In genomic region chr18:38551881-38552280, GRCh38 we compare ENCODE assay signal across 25 cellular contexts.
"Had no signal": no experiment of that assay in that cellular context is flagged by ENCODE, and none has a peak within 500 bp of the region (broad histone marks: within the 10 kb centered on the region; RNA-seq: fewer than 3 reads in every experiment).

No MANE protein-coding gene starts in this region.

- H3K27me3 ChIP-seq: cardiac muscle cell, gastrocnemius medialis, sigmoid colon, stomach, suprapubic skin, transverse colon, uterus had no signal

- H3K4me1 ChIP-seq: gastrocnemius medialis, lower lobe of right lung, sigmoid colon, stomach, transverse colon, uterus had no signal

- DNase-seq: activated naive CD8-positive, alpha-beta T cell treated with anti-CD3 and anti-CD28 coated beads, Interleukin-2, amount 10 ng/mL, durations not matched to agents 7 days and 5 days; activated T-cell treated with anti-CD3 and anti-CD28 coated beads, Interleukin-2, amount 50 U/mL, for 24 hours; amniotic stem cell; effector CD4-positive, alpha-beta T cell; gastrocnemius medialis; islet precursor cell; left colon; lower lobe of right lung; naive thymus-derived CD4-positive, alpha-beta T cell; posterior cingulate gyrus; retina; sigmoid colon; stimulated activated CD4-positive, alpha-beta T cell treated with anti-CD3 and anti-CD28 coated beads, Interleukin-15, amount 100 ng/mL, for 24 hours; stomach; T-helper 1 cell; transverse colon; uterus; WERI-Rb-1 had no signal

- H3K4me3 ChIP-seq: cardiac muscle cell, gastrocnemius medialis, lower lobe of right lung, sigmoid colon, smooth muscle cell, stomach, suprapubic skin, transverse colon, uterus had no signal

- H3K4me2 ChIP-seq: smooth muscle cell had no signal

- H3K27ac ChIP-seq: cardiac muscle cell, gastrocnemius medialis, lower lobe of right lung, sigmoid colon, stomach, transverse colon, uterus, WERI-Rb-1 had no signal

- FAIRE-seq: endometrium, TTC549 had no signal

- H3K36me3 ChIP-seq: cardiac muscle cell, gastrocnemius medialis, lower lobe of right lung, sigmoid colon, stomach, suprapubic skin, transverse colon, uterus, WERI-Rb-1 had no signal

- H3K9me3 ChIP-seq: gastrocnemius medialis, lower lobe of right lung, sigmoid colon, stomach, suprapubic skin, uterus had no signal

- ATAC-seq: activated T-helper 17 cell treated with anti-CD3 and anti-CD28 coated beads, Interleukin-2, amount 50 U/mL, for 72 hours; gastrocnemius medialis; left colon; lower lobe of right lung; naive thymus-derived CD4-positive, alpha-beta T cell; stimulated activated memory B cell treated with anti-CD40 and anti-IgM and Interleukin-4, amounts not matched to agents 10 μg/mL and 1 μg/mL and 100 μg/mL, for 72 hours had no signal
